ENCODE assay signal across 22 cellular contexts in genomic region chr10:118670472-118671124, GRCh38.
"Had no signal": no experiment of that assay in that cellular context is flagged by ENCODE, and none has a peak within 500 bp of the region (broad histone marks: within the 10 kb centered on the region; RNA-seq: fewer than 3 reads in every experiment).

No MANE protein-coding gene starts in this region.

- H3K4me3 Mint-ChIP-seq: memory B cell; mesothelial cell of epicardium; nephron; stimulated activated naive CD8-positive, alpha-beta T cell treated with anti-CD3 and anti-CD28 coated beads, Interleukin-15, amount 100 ng/mL, for 72 hours had no signal

- H3K27ac Mint-ChIP-seq: memory B cell, nephron had no signal

- H3K4me3 ChIP-seq: esophagus squamous epithelium, lung, neural progenitor cell, psoas muscle, suprapubic skin, transverse colon, upper lobe of right lung, uterus had no signal

- ATAC-seq: left lobe of liver, psoas muscle, right cardiac atrium, upper lobe of right lung had no signal

- H3K9me3 ChIP-seq: esophagus squamous epithelium, psoas muscle, suprapubic skin, transverse colon, upper lobe of right lung, uterus had no signal

- H3K36me3 ChIP-seq: neural progenitor cell, transverse colon, upper lobe of right lung, uterus had no signal

- H3K27me3 Mint-ChIP-seq: memory B cell; naive thymus-derived CD4-positive, alpha-beta T cell; stimulated activated naive CD8-positive, alpha-beta T cell treated with anti-CD3 and anti-CD28 coated beads, Interleukin-15, amount 100 ng/mL, for 72 hours had no signal

- DNase-seq: dermis blood vessel endothelial cell; effector memory CD4-positive, alpha-beta T cell; esophagus squamous epithelium; naive thymus-derived CD4-positive, alpha-beta T cell; psoas muscle; right cardiac atrium; small intestine; stimulated activated CD4-positive, alpha-beta T cell treated with anti-CD3 and anti-CD28 coated beads, Interleukin-15, amount 100 ng/mL, for 24 hours; stimulated activated CD4-positive, alpha-beta T cell treated with anti-CD3 and anti-CD28 coated beads, Interleukin-2, amount 100 ng/mL, for 48 hours; stimulated activated naive CD4-positive, alpha-beta T cell; stimulated activated naive CD8-positive, alpha-beta T cell treated with anti-CD3 and anti-CD28 coated beads, Interleukin-15, amount 100 ng/mL, for 72 hours; transverse colon; upper lobe of right lung; uterus had no signal

- H3K27ac ChIP-seq: coronary artery, neural progenitor cell, psoas muscle, upper lobe of right lung had no signal

- H3K9ac ChIP-seq: neural progenitor cell had no signal

- H3K4me1 Mint-ChIP-seq: nephron had no signal

- H2AFZ ChIP-seq: neural progenitor cell had no signal

- H3K27me3 ChIP-seq: esophagus squamous epithelium, neural progenitor cell, suprapubic skin, transverse colon, upper lobe of right lung, uterus had no signal
